ENCODE assay signal across 1 cellular context in the genomic region with DNA sequence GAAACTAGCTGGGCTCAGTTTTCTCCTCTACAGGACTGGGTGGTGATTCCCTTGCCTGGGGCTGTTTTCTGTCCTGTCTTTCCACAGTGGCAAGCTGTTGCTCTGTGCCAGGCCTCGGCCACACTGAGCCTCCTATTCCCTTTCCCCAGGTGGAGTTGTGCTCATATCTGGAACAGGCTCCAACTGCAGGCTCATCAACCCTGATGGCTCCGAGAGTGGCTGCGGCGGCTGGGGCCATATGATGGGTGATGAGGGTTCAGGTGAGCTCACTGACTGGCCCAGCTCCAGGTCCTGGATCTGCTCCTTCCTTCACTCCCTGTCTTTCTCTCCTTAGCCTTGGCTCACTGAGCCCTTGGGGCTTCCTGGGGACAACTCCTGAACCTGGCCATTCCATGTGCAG.
TF ChIP-seq lines count a peak whose summit lies in the region.

No MANE protein-coding gene starts in this region.

TF ChIP-seq in IMR-90, 13 proteins besides CTCF, POLR2A, EP300 and RAD21:
- no peak for TF ChIP-seq MAZ (IDR thresholded peaks at IDR 0.05; ENCODE audit: borderline replicate concordance, low read depth, low read length)
TF ChIP-seq in IMR-90: peak in this region for 0.
